13 cellular contexts compared by ENCODE assay signal in genomic region chr20:38123021-38123587, GRCh38. TPM values are rescaled to one million over a fixed set of nuclear protein-coding genes. Genes with fewer than 3 reads are reported as not detected.
A peak's percentile ranks its signal among the peaks of the same experiment; 100 is the strongest.
DNase-seq lines count a peak whose midpoint lies in the region; ATAC-seq and TF ChIP-seq lines count a peak whose summit lies in the region.
"Had no signal": no experiment of that assay in that cellular context is flagged by ENCODE, and none has a peak within 500 bp of the region (broad histone marks: within the 10 kb centered on the region; RNA-seq: fewer than 3 reads in every experiment).

No MANE protein-coding gene starts in this region.

- TF ChIP-seq CTCF in SK-N-SH (IDR thresholded peaks at IDR 0.05) (no peak), endodermal cell (conservative IDR thresholded peaks at IDR 0.05) (no peak), GM13976 (IDR thresholded peaks at IDR 0.05; ENCODE audit: borderline replicate concordance, control extremely low read depth, extremely low read depth, insufficient read depth, missing control alignments) (no peak)

- H3K4me1 Mint-ChIP-seq in endodermal cell = peaks cover 6% of the 10 kb centered on the region

- peak overlapping the region; percentile 14 for H3K27ac Mint-ChIP-seq in endodermal cell

- no peak for TF ChIP-seq RAD21 in SK-N-SH (IDR thresholded peaks at IDR 0.05; ENCODE audit: low read length)

- no peaks in the 10 kb centered on the region for H3K27me3 Mint-ChIP-seq in endodermal cell (ENCODE audit: insufficient read depth)

- H2BK12ac ChIP-seq in neuronal stem cell (ENCODE audit: low read length) = no peak overlapping the region

- no peaks in the 10 kb centered on the region for H3K36me3 Mint-ChIP-seq in endodermal cell (ENCODE audit: low read depth)

- no peak overlapping the region for H4K91ac ChIP-seq in neuronal stem cell (ENCODE audit: low read depth, low read length, poor library complexity)

- H3K27ac ChIP-seq in SK-N-SH (ENCODE audit: low read depth in 2 of 2, low read length in 1 of 2) = peak overlapping the region; percentile 78 to 88
- no peak overlapping the region for H3K27ac ChIP-seq in endodermal cell (ENCODE audit: low read depth, low read length)
- no peak overlapping the region for H3K27ac ChIP-seq in neuronal stem cell (replicated peaks; ENCODE audit: low read length)
- H3K27ac ChIP-seq: HL-60 had no signal

- 20% methylated on average over 3 of the region's 4 CpGs for WGBS in SK-N-SH (ENCODE audit: low lambda C conversion rate)
- 75% methylated on average over 2 to 4 of the region's 4 CpGs for WGBS in endodermal cell (ENCODE audit: insufficient coverage in 1 of 2, insufficient read length in 1 of 2), 2 experiments
- no CpG with 5 or more reads among the region's 4 CpGs for WGBS in neuronal stem cell (ENCODE audit: extremely low coverage in 2 of 2, insufficient read length in 2 of 2, insufficient replicate concordance in 1 of 2), 2 donors

- no peak overlapping the region for H4K8ac ChIP-seq in neuronal stem cell (ENCODE audit: low read depth, low read length)

- no peak overlapping the region for H3K23ac ChIP-seq in neuronal stem cell (ENCODE audit: low read depth, low read length, poor library complexity)

- no peaks in the 10 kb centered on the region for H3K27me3 ChIP-seq in SK-N-SH (ENCODE audit: insufficient read depth)
- H3K27me3 ChIP-seq in endodermal cell (ENCODE audit: control insufficient read depth, insufficient read depth, low read length, poor library complexity, severe bottlenecking) = no peaks in the 10 kb centered on the region
- H3K27me3 ChIP-seq in neuronal stem cell (ENCODE audit: control insufficient read depth in 3 of 3, insufficient read depth in 3 of 3, low read depth in 1 of 3, low read length in 3 of 3) = no peaks in the 10 kb centered on the region

- no peak overlapping the region for H3K4ac ChIP-seq in neuronal stem cell (ENCODE audit: low read length)

- CTCF ChIA-PET in SK-N-SH (lab: Yijun Ruan, JAX) = interaction anchor here (0.6 to 1.5 kb wide), 4 partner anchors 65 to 559 kb away, joined by 3 to 5 read pairs (median 4); no protein-coding TSS in a partner anchor

- DNase-seq in ELR (ENCODE audit: low read depth) (peak; percentile 64), SK-N-SH (no peak), endodermal cell (peak; percentile 50), neuronal stem cell (ENCODE audit: low spot score) (no peak), GM13976 (ENCODE audit: low spot score) (no peak), NCI-H2196 treated with DMSO at 0.1 percent for 48 hours (lab: John Stamatoyannopoulos, UW; ENCODE audit: unreplicated experiment) (no peak), COR-L47 (lab: John Stamatoyannopoulos, UW) (no peak)
- DNase-seq: activated CD4-positive, alpha-beta T cell treated with anti-CD3 and anti-CD28 coated beads for 48 hours; effector CD8-positive, alpha-beta T cell; GDM1; NCI-H2227 treated with DMSO at 0.1 percent for 48 hours had no signal

- POLR2A ChIA-PET in SK-N-SH (lab: Yijun Ruan, JAX) = no interaction called here

- TF ChIP-seq EP300 in SK-N-SH (IDR thresholded peaks at IDR 0.05; ENCODE audit: borderline replicate concordance in 1 of 2, low read depth in 1 of 2, low read length in 1 of 2) = peak in 1 of 2 experiments; percentile 43; a peak in 1 of 4 replicates

- in situ Hi-C loops in GM13976 (cut with MboI; ENCODE audit: low sequenced_read_pairs, unreplicated experiment) = no loop called here

- H3K9me2 ChIP-seq in SK-N-SH = no peaks in the 10 kb centered on the region

- no peaks in the 10 kb centered on the region for H3K36me3 ChIP-seq in SK-N-SH (replicated peaks in 1 of 2; ENCODE audit: control insufficient read depth in 1 of 2, insufficient read depth in 2 of 2, low read length in 1 of 2)
- no peaks in the 10 kb centered on the region for H3K36me3 ChIP-seq in endodermal cell (ENCODE audit: control insufficient read depth, insufficient read depth, low read length)
- H3K36me3 ChIP-seq in neuronal stem cell (replicated peaks in 1 of 2; ENCODE audit: control insufficient read depth in 2 of 2, insufficient read depth in 2 of 2, low read length in 2 of 2) = no peaks in the 10 kb centered on the region

- no peak overlapping the region for H2BK5ac ChIP-seq in neuronal stem cell (ENCODE audit: low read length)

- H3K9ac ChIP-seq in SK-N-SH (peak overlapping the region; percentile 56; the same call in 1 of the 2 replicates), endodermal cell (ENCODE audit: extremely low read depth, low read length, poor library complexity, severe bottlenecking) (no peak overlapping the region), neuronal stem cell (ENCODE audit: low read depth, low read length, poor library complexity) (no peak overlapping the region)

- H3K4me3 ChIP-seq in SK-N-SH (ENCODE audit: low read depth in 2 of 2, low read length in 1 of 2) (no peak overlapping the region), endodermal cell (ENCODE audit: low read length) (no peak overlapping the region), neuronal stem cell (ENCODE audit: low read length in 2 of 2) (no peak overlapping the region)

- no peaks in the 10 kb centered on the region for H3K9me3 Mint-ChIP-seq in endodermal cell

- no peak for ATAC-seq in HG03159 (IDR thresholded peaks at IDR 0.05; ENCODE audit: unreplicated experiment)

- H3K4me2 ChIP-seq in SK-N-SH = peak overlapping the region; percentile 32; the same call in 1 of the 2 replicates
- H3K4me2 ChIP-seq in neuronal stem cell (ENCODE audit: insufficient read depth, low read length, poor library complexity, severe bottlenecking) = no peak overlapping the region

- H3F3A ChIP-seq in SK-N-SH (replicated peaks; ENCODE audit: insufficient read depth) = peaks cover 48% of the 10 kb centered on the region

- peak overlapping the region; percentile 93 for H2AFZ ChIP-seq in SK-N-SH (ENCODE audit: low read depth)
- peak overlapping the region; percentile 88 for H2AFZ ChIP-seq in neuronal stem cell (ENCODE audit: low read length)

- H2BK15ac ChIP-seq in neuronal stem cell (ENCODE audit: low read length) = no peak overlapping the region

- H3K79me1 ChIP-seq in neuronal stem cell (ENCODE audit: low read depth, low read length) = no peaks in the 10 kb centered on the region

- H2AK5ac ChIP-seq in neuronal stem cell (ENCODE audit: low read depth, low read length) = no peak overlapping the region

- H4K20me1 ChIP-seq in SK-N-SH (ENCODE audit: insufficient read depth) = no peaks in the 10 kb centered on the region

- H3K18ac ChIP-seq in neuronal stem cell (ENCODE audit: low read length) = no peak overlapping the region

- H2BK120ac ChIP-seq in neuronal stem cell (ENCODE audit: low read depth, low read length) = no peak overlapping the region

- no peak overlapping the region for H3K14ac ChIP-seq in neuronal stem cell (ENCODE audit: low read length)

- H3K9me3 ChIP-seq in SK-N-SH = no peaks in the 10 kb centered on the region
- H3K9me3 ChIP-seq in endodermal cell (ENCODE audit: control insufficient read depth, low read length) = no peaks in the 10 kb centered on the region
- H3K9me3 ChIP-seq in neuronal stem cell (replicated peaks in 1 of 2; ENCODE audit: control insufficient read depth in 2 of 2, insufficient read depth in 1 of 2, low read depth in 1 of 2, low read length in 2 of 2) = no peaks in the 10 kb centered on the region

- H3K79me2 ChIP-seq in SK-N-SH (ENCODE audit: insufficient read depth) = no peaks in the 10 kb centered on the region

- no peak overlapping the region for H3K4me3 Mint-ChIP-seq in endodermal cell

- peaks cover 26 to 27% of the 10 kb centered on the region in 2 experiments for H3K4me1 ChIP-seq in SK-N-SH (ENCODE audit: control insufficient read depth in 1 of 2, insufficient read depth in 2 of 2, low read depth in 1 of 2, low read length in 1 of 2)
- no peaks in the 10 kb centered on the region for H3K4me1 ChIP-seq in endodermal cell (ENCODE audit: control insufficient read depth, insufficient read depth, low read length)
- peaks cover 0 to 5% of the 10 kb centered on the region in 2 donors for H3K4me1 ChIP-seq in neuronal stem cell (ENCODE audit: control insufficient read depth in 2 of 2, insufficient read depth in 1 of 2, low read depth in 1 of 2, low read length in 2 of 2)

TF ChIP-seq in SK-N-SH, 30 proteins besides CTCF, POLR2A, EP300 and RAD21:
- no peak for TF ChIP-seq RCOR1 (IDR thresholded peaks at IDR 0.05; ENCODE audit: low read length)
- TF ChIP-seq TCF12 (IDR thresholded peaks at IDR 0.05) = peak; percentile 30; the same call in 1 of the 2 replicates
- TF ChIP-seq FOXM1 (IDR thresholded peaks at IDR 0.05; ENCODE audit: low read depth) = 0 out of 2 replicates have a peak, but pooled peaks have one; percentile 32
- no peak for TF ChIP-seq RFX5 (IDR thresholded peaks at IDR 0.05; ENCODE audit: low read length)
- TF ChIP-seq JUND (IDR thresholded peaks at IDR 0.05) = peak; percentile 23; the same call in 1 of the 2 replicates
- peak; percentile 52; the same call in 1 of the 2 replicates for TF ChIP-seq RXRA (IDR thresholded peaks at IDR 0.05; ENCODE audit: borderline replicate concordance, low read depth)
- no peak for TF ChIP-seq POLR2AphosphoS5 (IDR thresholded peaks at IDR 0.05; ENCODE audit: low read depth, low read length)
- peak; percentile 14; the same call in 1 of the 2 replicates for TF ChIP-seq ELF1 (IDR thresholded peaks at IDR 0.05)

RNA-seq across cellular contexts. Expression of gene TGM2, which starts 42.0 kb away (rescaled TPM):
- polyA plus RNA-seq in SK-N-SH (2012; rRNA removed) = 548 and 676 TPM in 2 replicates
- 278 and 460 TPM in 2 replicates for polyA plus RNA-seq in SK-N-SH (2012; cell fraction: cytosol; rRNA removed)
- 675 and 717 TPM in 2 replicates for polyA plus RNA-seq in SK-N-SH (2012; cell fraction: nucleus; rRNA removed)
- total RNA-seq in endodermal cell = under 1 TPM; 0.27 to 0.37 TPM
- 3.4 TPM for polyA plus RNA-seq in endodermal cell (2013, experiment 1 of 2)
- polyA plus RNA-seq in endodermal cell (2013, experiment 2 of 2) = 2.1 TPM
- 0.46 TPM for polyA plus RNA-seq in neuronal stem cell (2013, experiment 1 of 2)
- 0.39 TPM for polyA plus RNA-seq in neuronal stem cell (2013, experiment 2 of 2)

Comparison
In these comparisons a context has a peak if more than half of its experiments do, and no peak if none do; other contexts are left out.
1. DNase-seq: peak in ELR (single experiment) and endodermal cell (single experiment); none in SK-N-SH (single experiment), neuronal stem cell (single experiment), GM13976 (single experiment), NCI-H2196 treated with DMSO at 0.1 percent for 48 hours (single experiment) and COR-L47 (single experiment).
2. H3K27ac ChIP-seq: peak in SK-N-SH (2 of 2); none in endodermal cell (single experiment) and neuronal stem cell (single experiment).